ENCODE assay signal across 8 cellular contexts in the genomic region with DNA sequence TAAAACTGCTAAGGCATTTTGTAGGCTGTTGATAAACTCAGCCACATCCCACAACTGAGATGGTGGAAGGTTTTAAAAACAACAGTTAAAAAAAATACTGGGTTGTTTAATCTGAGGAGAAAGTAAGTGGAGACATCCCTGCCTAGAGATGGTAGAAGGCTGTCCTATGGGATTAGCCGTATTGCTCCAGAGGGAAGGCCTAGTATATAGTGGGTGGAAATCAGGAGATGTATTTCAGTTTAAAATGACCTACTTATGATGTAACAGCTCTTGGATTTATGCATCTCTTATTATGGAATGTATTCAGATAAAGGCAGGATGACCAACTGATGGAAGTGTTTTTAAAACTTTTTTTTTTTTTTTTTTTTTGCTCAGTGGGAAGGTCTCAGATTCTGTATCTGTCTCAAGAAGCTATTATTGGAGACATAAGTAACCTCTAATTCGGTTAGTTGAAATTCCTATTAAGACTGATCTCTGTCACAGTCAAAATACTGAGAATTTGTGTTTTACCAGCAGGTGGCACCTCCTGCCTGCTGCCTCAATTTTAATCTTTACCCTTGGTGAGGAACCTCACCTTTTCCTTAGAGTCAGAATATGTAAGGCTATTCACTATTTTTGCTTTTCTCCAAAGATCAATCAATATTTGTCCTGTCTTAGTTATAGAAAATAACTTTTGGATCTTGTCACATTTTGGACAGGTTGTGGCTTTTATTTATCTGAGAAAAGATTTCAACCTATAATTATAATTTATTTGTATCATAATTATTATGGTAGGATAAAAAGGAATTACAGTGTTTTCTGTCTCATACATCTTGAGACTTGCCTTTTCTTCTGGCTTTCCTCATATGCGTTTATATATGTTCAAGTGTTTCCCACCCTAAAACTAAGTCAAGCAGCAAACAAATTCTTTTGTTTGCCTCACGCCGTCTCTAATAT.
DNase-seq lines count a peak whose midpoint lies in the region; ATAC-seq, FAIRE-seq and TF ChIP-seq lines count a peak whose summit lies in the region.

No MANE protein-coding gene starts in this region.

- peak; percentile 74 for TF ChIP-seq CTCF in osteocyte (IDR thresholded peaks at IDR 0.05)

- no peak overlapping the region for H3K27ac Mint-ChIP-seq in osteocyte (ENCODE audit: unreplicated experiment)

- TF ChIP-seq POLR2A in GM18505 (IDR thresholded peaks at IDR 0.05; ENCODE audit: borderline replicate concordance, extremely low read depth, insufficient read depth, insufficient read length): no peak

- ATAC-seq in esophagus mucosa (peak; percentile 59), GM18505 (IDR thresholded peaks at IDR 0.05; ENCODE audit: unreplicated experiment) (no peak), GM19395 (IDR thresholded peaks at IDR 0.05; ENCODE audit: unreplicated experiment) (no peak)

- no peaks in the 10 kb centered on the region for H3K27me3 Mint-ChIP-seq in osteocyte (ENCODE audit: unreplicated experiment)

- no peak for FAIRE-seq in HTR-8/SVneo (lab: Jason Lieb, UNC)

- H3K9me3 Mint-ChIP-seq in osteocyte (ENCODE audit: unreplicated experiment): no peaks in the 10 kb centered on the region

- no peak overlapping the region for H3K4me3 Mint-ChIP-seq in osteocyte (ENCODE audit: unreplicated experiment)

- H3K4me1 Mint-ChIP-seq in osteocyte (ENCODE audit: unreplicated experiment): no peaks in the 10 kb centered on the region

- DNase-seq in NCI-H748 (lab: John Stamatoyannopoulos, UW; ENCODE audit: unreplicated experiment) (peak; percentile 18), NCI-H748 treated with DMSO at 0.1 percent for 48 hours (lab: John Stamatoyannopoulos, UW) (no peak), HTR-8/SVneo (ENCODE audit: insufficient read length, low spot score) (peak; percentile 39), RPMI8226 (peak; percentile 44), osteocyte (ENCODE audit: extremely low spot score, unreplicated experiment) (no peak)

- peaks cover 8% of the 10 kb centered on the region for H3K36me3 Mint-ChIP-seq in osteocyte (ENCODE audit: unreplicated experiment)

Comparison
In these comparisons a context has a peak if more than half of its experiments do, and no peak if none do; other contexts are left out.
1. DNase-seq: peak in NCI-H748 (single experiment), HTR-8/SVneo (single experiment) and RPMI8226 (single experiment); none in NCI-H748 treated with DMSO at 0.1 percent for 48 hours (single experiment) and osteocyte (single experiment).